ENCODE assay signal across 29 cellular contexts in the genomic region with DNA sequence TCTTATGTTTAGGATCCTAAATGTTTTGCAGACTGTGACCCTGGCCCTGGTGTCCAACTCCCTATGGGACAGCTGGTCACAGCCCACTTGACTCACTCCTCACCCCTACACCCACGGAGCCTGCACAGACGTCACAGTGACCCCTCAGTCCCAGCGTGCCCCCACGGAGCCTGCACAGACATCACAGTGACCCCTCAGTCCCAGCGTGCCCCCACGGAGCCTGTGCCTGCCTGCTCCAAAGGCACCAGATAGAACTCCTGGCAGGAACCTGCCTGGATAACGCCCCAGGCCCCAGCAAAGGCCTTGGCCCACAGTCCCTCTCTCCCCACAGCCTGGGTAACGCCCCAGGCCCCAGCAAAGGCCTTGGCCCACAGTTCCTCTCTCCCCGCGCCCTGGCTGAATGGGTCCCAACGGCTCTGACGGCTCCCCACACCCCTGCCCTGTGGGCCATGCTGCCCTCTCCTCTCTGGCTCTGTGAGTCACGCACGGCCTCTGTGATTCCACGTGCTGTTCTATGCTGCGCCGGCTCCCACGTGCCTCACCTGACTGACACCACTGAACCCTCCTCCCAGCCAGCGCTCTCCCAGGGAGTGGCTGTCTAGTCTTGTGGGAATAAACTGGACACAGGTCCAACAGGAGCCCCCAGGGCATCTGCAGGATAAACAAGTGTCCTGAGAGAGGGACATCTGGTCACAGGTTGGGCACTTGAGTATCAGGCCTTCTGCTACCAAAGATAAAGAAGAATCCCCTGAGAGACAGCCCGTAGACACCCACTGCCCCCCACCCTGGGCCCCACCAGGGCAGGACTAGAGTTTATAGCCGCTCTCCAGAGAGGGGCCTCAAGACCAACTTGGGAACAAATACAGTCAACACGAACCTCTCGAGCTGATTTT.
DNase-seq lines count a peak whose midpoint lies in the region; ATAC-seq lines count a peak whose summit lies in the region.
"Had no signal": no experiment of that assay in that cellular context is flagged by ENCODE, and none has a peak within 500 bp of the region (broad histone marks: within the 10 kb centered on the region; RNA-seq: fewer than 3 reads in every experiment).

No MANE protein-coding gene starts in this region.

- intact Hi-C loops in sciatic nerve (cut with DNase I), result no loop called here

- POLR2A ChIA-PET in activated CD4-positive, alpha-beta memory T cell treated with anti-CD3 and anti-CD28 coated beads, Interleukin-2, amount 10 ng/mL, durations not matched to agents 7 days and 5 days (lab: Charles Lee), result no interaction called here

- H3K27me3 Mint-ChIP-seq in activated CD4-positive, alpha-beta memory T cell treated with anti-CD3 and anti-CD28 coated beads, Interleukin-2, amount 10 ng/mL, durations not matched to agents 7 days and 5 days, result no peaks in the 10 kb centered on the region
- H3K27me3 Mint-ChIP-seq: activated CD4-positive, alpha-beta memory T cell treated with anti-CD3 and anti-CD28 coated beads for 36 hours; CD4-positive, CD25-positive, alpha-beta regulatory T cell; stimulated activated naive B cell treated with anti-CD40 and anti-IgM and Interleukin-4, amounts not matched to agents 10 μg/mL and 1 μg/mL and 100 μg/mL, for 72 hours had no signal

- H3K27ac Mint-ChIP-seq in activated CD4-positive, alpha-beta memory T cell treated with anti-CD3 and anti-CD28 coated beads, Interleukin-2, amount 10 ng/mL, durations not matched to agents 7 days and 5 days, result no peak overlapping the region
- H3K27ac Mint-ChIP-seq: activated CD4-positive, alpha-beta memory T cell treated with anti-CD3 and anti-CD28 coated beads for 36 hours had no signal

- ATAC-seq in sciatic nerve (no peak), HG03342 (IDR thresholded peaks at IDR 0.05; ENCODE audit: unreplicated experiment) (no peak)
- ATAC-seq: activated CD4-positive, CD25-positive, alpha-beta regulatory T cell treated with anti-CD3 and anti-CD28 coated beads, Interleukin-2, amount 50 U/mL, for 24 hours; HCT116; left cardiac atrium; pancreas; stimulated activated naive B cell treated with anti-CD40 and anti-IgM and Interleukin-4, amounts not matched to agents 10 μg/mL and 1 μg/mL and 100 μg/mL, for 72 hours had no signal

- H3K4me1 Mint-ChIP-seq in activated CD4-positive, alpha-beta memory T cell treated with anti-CD3 and anti-CD28 coated beads, Interleukin-2, amount 10 ng/mL, durations not matched to agents 7 days and 5 days, result no peaks in the 10 kb centered on the region

- H3K9me3 Mint-ChIP-seq in activated CD4-positive, alpha-beta memory T cell treated with anti-CD3 and anti-CD28 coated beads, Interleukin-2, amount 10 ng/mL, durations not matched to agents 7 days and 5 days, result no peaks in the 10 kb centered on the region
- H3K9me3 Mint-ChIP-seq: activated CD4-positive, alpha-beta memory T cell treated with anti-CD3 and anti-CD28 coated beads for 36 hours had no signal

- CTCF ChIA-PET in activated CD4-positive, alpha-beta memory T cell treated with anti-CD3 and anti-CD28 coated beads, Interleukin-2, amount 10 ng/mL, durations not matched to agents 7 days and 5 days (lab: Charles Lee), result no interaction called here

- no peak overlapping the region for H3K4me3 ChIP-seq in H7 (ENCODE audit: insufficient read depth, low read depth, low read length)
- H3K4me3 ChIP-seq: esophagus squamous epithelium, pancreas, SJSA1, uterus had no signal

- no peaks in the 10 kb centered on the region for H3K27me3 ChIP-seq in H7 (ENCODE audit: control insufficient read depth, insufficient read depth, low read length)
- H3K27me3 ChIP-seq: esophagus squamous epithelium, pancreas, SJSA1, uterus had no signal

- no peak overlapping the region for H3K4me3 Mint-ChIP-seq in activated CD4-positive, alpha-beta memory T cell treated with anti-CD3 and anti-CD28 coated beads, Interleukin-2, amount 10 ng/mL, durations not matched to agents 7 days and 5 days
- H3K4me3 Mint-ChIP-seq: activated CD4-positive, alpha-beta memory T cell treated with anti-CD3 and anti-CD28 coated beads for 36 hours; stimulated activated naive B cell treated with anti-CD40 and anti-IgM and Interleukin-4, amounts not matched to agents 10 μg/mL and 1 μg/mL and 100 μg/mL, for 72 hours had no signal

- H3K36me3 ChIP-seq in H7 (replicated peaks; ENCODE audit: control insufficient read depth, insufficient read depth, low read length), result no peaks in the 10 kb centered on the region
- H3K36me3 ChIP-seq: esophagus squamous epithelium, pancreas, SJSA1, uterus had no signal

- peak; percentile 33 for DNase-seq in activated CD8-positive, alpha-beta memory T cell treated with anti-CD3 and anti-CD28 coated beads, Interleukin-2, amount 50 U/mL, for 48 hours
- DNase-seq in activated CD8-positive, alpha-beta memory T cell treated with anti-CD3 and anti-CD28 coated beads for 24 hours, result no peak
- DNase-seq in H7 (peak; percentile 45), islet precursor cell (peak; percentile 45), sciatic nerve (ENCODE audit: low spot score) (peak; percentile 48), NCI-H1417 treated with DMSO at 0.1 percent for 48 hours (lab: John Stamatoyannopoulos, UW) (no peak)
- no peak for DNase-seq in activated CD4-positive, alpha-beta memory T cell treated with anti-CD3 and anti-CD28 coated beads, Interleukin-2, amount 10 ng/mL, durations not matched to agents 7 days and 5 days
- DNase-seq: 8988T; activated CD4-positive, alpha-beta memory T cell treated with anti-CD3 and anti-CD28 coated beads for 36 hours; activated gamma-delta T cell; amniotic stem cell; CD4-positive, CD25-positive, alpha-beta regulatory T cell; cortex of kidney; esophagus squamous epithelium; foreskin melanocyte; KBM-7; left cardiac atrium; mesendoderm; NCI-H1105 treated with DMSO at 0.1 percent for 48 hours; NCI-H82; pancreas; stimulated activated CD4-positive, alpha-beta T cell treated with anti-CD3 and anti-CD28 coated beads, Interleukin-12 subunit alpha, Interleukin-12 subunit beta, amount 100 ng/mL, for 4 hours; stimulated activated CD4-positive, alpha-beta T cell treated with anti-CD3 and anti-CD28 coated beads, Interleukin-4, amount 100 ng/mL, for 1 hour; stimulated activated naive B cell treated with anti-CD40 and anti-IgM and Interleukin-4, amounts not matched to agents 10 μg/mL and 1 μg/mL and 100 μg/mL, for 72 hours; uterus had no signal

- H3K36me3 Mint-ChIP-seq in activated CD4-positive, alpha-beta memory T cell treated with anti-CD3 and anti-CD28 coated beads, Interleukin-2, amount 10 ng/mL, durations not matched to agents 7 days and 5 days (ENCODE audit: low read depth), result no peaks in the 10 kb centered on the region
- H3K36me3 Mint-ChIP-seq: activated CD4-positive, alpha-beta memory T cell treated with anti-CD3 and anti-CD28 coated beads for 36 hours had no signal

Comparison
In these comparisons a context has a peak if more than half of its experiments do, and no peak if none do; other contexts are left out.
1. DNase-seq: peak in activated CD8-positive, alpha-beta memory T cell treated with anti-CD3 and anti-CD28 coated beads, Interleukin-2, amount 50 U/mL, for 48 hours (single experiment), H7 (single experiment), islet precursor cell (single experiment) and sciatic nerve (single experiment); none in activated CD8-positive, alpha-beta memory T cell treated with anti-CD3 and anti-CD28 coated beads for 24 hours (single experiment), NCI-H1417 treated with DMSO at 0.1 percent for 48 hours (single experiment) and activated CD4-positive, alpha-beta memory T cell treated with anti-CD3 and anti-CD28 coated beads, Interleukin-2, amount 10 ng/mL, durations not matched to agents 7 days and 5 days (single experiment).